1 cellular context compared by ENCODE assay signal in the genomic region with DNA sequence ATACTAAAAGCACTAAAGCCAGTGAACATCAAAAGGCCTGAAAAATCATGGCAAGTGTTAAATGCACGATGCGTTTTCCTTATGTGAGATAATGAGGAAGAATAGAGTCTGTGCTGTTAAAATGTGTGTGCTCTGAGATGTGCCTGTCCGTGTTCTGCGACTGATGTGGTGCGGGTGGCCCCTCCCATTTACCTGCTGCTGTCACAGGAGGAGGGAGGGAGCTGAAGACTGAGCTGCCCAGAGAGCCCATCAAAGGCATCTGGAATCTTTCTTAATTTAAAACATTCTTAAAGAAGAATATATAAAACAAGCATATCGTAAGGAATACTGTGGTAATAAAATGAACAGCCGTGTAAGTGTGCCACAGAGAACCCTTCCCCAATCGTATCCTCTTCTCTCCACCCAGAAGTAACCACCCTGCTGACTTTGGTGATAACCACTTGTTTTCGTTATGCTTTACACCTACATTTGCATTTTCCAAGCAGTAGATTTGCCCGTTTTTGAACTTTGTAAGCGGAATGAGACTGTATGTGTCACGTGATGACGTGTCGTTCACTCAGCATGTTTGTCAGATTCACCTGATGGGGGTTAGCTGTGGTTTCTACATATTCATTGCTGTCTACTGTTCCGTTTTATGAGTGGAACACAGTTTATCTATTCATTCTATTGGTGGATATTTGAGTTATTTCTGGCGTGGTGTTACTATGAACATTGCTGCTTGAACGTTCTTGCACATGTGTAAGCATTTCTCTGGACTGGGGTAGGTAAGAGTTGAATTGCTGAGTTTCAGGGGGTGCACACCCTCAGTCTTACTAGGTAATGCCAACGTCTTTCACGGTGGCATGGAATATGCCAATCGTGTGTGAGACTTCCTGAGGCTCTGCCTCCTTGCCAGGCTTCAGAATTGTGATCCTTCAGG.
TF ChIP-seq lines count a peak whose summit lies in the region.

No MANE protein-coding gene starts in this region.

TF ChIP-seq in K562, 482 proteins besides CTCF, POLR2A, EP300 and RAD21 (continued from another document and continues in another):
- TF ChIP-seq CHAMP1 (IDR thresholded peaks at IDR 0.05) (no peak), TCFL5 (CRISPR knock-in tag; conservative IDR thresholded peaks at IDR 0.05) (no peak), ZNF316 (IDR thresholded peaks at IDR 0.05) (peak; percentile 68), ZNF444 (CRISPR knock-in tag; IDR thresholded peaks at IDR 0.05) (no peak), NR1H2 (CRISPR knock-in tag; IDR thresholded peaks at IDR 0.05) (no peak), ZZZ3 (IDR thresholded peaks at IDR 0.05) (no peak), SNRNP70 (optimal IDR thresholded peaks at IDR 0.05; ENCODE audit: low read depth, low read length) (no peak), MTF1 (CRISPR knock-in tag; IDR thresholded peaks at IDR 0.05; ENCODE audit: borderline replicate concordance) (no peak), HDAC1 (IDR thresholded peaks at IDR 0.05) (peak in 1 of 2 experiments; percentile 67; a peak in 1 of 4 replicates), SMAD4 (CRISPR knock-in tag; conservative IDR thresholded peaks at IDR 0.05) (peak; percentile 47; the same call in 1 of the 2 replicates), CBX3 (IDR thresholded peaks at IDR 0.05; ENCODE audit: borderline replicate concordance in 1 of 2, low read length in 2 of 2) (0 out of 3 replicates have a peak, but pooled peaks of 1 of the 2 experiments have one; percentile 33), ZNF140 (CRISPR knock-in tag; IDR thresholded peaks at IDR 0.05) (no peak), SMARCE1 (IDR thresholded peaks at IDR 0.05) (peak; percentile 73; the same call in 1 of the 2 replicates), NR2C1 (IDR thresholded peaks at IDR 0.05) (no peak), NR2C1 (tag; IDR thresholded peaks at IDR 0.05) (peak; percentile 50; the same call in 1 of the 2 replicates), ARID3A (IDR thresholded peaks at IDR 0.05; ENCODE audit: borderline replicate concordance, low read depth, low read length) (0 out of 2 replicates have a peak, but pooled peaks have one; percentile 36), CUX1 (CRISPR knock-in tag; IDR thresholded peaks at IDR 0.05) (0 out of 2 replicates have a peak, but pooled peaks have one; percentile 24), DPF2 (IDR thresholded peaks at IDR 0.05) (peak; percentile 72), GABPB2 (CRISPR knock-in tag; conservative IDR thresholded peaks at IDR 0.05) (no peak), ZFPM2 (CRISPR knock-in tag; IDR thresholded peaks at IDR 0.05) (no peak), SREBF1 (IDR thresholded peaks at IDR 0.05; ENCODE audit: borderline replicate concordance, low read depth, low read length) (0 out of 2 replicates have a peak, but pooled peaks have one; percentile 22), ARNT (IDR thresholded peaks at IDR 0.05) (peak; percentile 17 to 67; a peak in 1 of 4 replicates), TFE3 (CRISPR knock-in tag; IDR thresholded peaks at IDR 0.05) (peak; percentile 99), NR2C2 (CRISPR knock-in tag; IDR thresholded peaks at IDR 0.05) (no peak), NR2C2 (tag; IDR thresholded peaks at IDR 0.05) (no peak), IRF2 (CRISPR knock-in tag; IDR thresholded peaks at IDR 0.05) (no peak), RAD51 (IDR thresholded peaks at IDR 0.05; ENCODE audit: borderline replicate concordance, low read depth) (peak; percentile 98), KLF13 (tag; IDR thresholded peaks at IDR 0.05; ENCODE audit: borderline replicate concordance, low read depth) (0 out of 2 replicates have a peak, but pooled peaks have one; percentile 38), XRCC3 (IDR thresholded peaks at IDR 0.05) (no peak), EP400 (IDR thresholded peaks at IDR 0.05) (no peak), ZKSCAN8 (CRISPR knock-in tag; IDR thresholded peaks at IDR 0.05) (peak; percentile 76; the same call in 1 of the 2 replicates), KHSRP (IDR thresholded peaks at IDR 0.05) (no peak), RBM22 (IDR thresholded peaks at IDR 0.05; ENCODE audit: low read depth, low read length, poor library complexity, severe bottlenecking) (no peak), HNRNPL (IDR thresholded peaks at IDR 0.05; ENCODE audit: low read depth, low read length) (no peak), FOXP1 (CRISPR knock-in tag; IDR thresholded peaks at IDR 0.05) (no peak), ARID3B (CRISPR knock-in tag; IDR thresholded peaks at IDR 0.05; ENCODE audit: borderline replicate concordance) (no peak), IFI16 (CRISPR knock-in tag; IDR thresholded peaks at IDR 0.05) (no peak), TAF9B (IDR thresholded peaks at IDR 0.05; ENCODE audit: partially characterized antibody) (no peak)
- TF ChIP-seq, protein P1, sequence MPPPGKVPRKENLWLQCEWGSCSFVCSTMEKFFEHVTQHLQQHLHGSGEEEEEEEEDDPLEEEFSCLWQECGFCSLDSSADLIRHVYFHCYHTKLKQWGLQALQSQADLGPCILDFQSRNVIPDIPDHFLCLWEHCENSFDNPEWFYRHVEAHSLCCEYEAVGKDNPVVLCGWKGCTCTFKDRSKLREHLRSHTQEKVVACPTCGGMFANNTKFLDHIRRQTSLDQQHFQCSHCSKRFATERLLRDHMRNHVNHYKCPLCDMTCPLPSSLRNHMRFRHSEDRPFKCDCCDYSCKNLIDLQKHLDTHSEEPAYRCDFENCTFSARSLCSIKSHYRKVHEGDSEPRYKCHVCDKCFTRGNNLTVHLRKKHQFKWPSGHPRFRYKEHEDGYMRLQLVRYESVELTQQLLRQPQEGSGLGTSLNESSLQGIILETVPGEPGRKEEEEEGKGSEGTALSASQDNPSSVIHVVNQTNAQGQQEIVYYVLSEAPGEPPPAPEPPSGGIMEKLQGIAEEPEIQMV (tag; conservative IDR thresholded peaks at IDR 0.05; ENCODE audit: low read depth): no peak
- TF ChIP-seq, protein P2, sequence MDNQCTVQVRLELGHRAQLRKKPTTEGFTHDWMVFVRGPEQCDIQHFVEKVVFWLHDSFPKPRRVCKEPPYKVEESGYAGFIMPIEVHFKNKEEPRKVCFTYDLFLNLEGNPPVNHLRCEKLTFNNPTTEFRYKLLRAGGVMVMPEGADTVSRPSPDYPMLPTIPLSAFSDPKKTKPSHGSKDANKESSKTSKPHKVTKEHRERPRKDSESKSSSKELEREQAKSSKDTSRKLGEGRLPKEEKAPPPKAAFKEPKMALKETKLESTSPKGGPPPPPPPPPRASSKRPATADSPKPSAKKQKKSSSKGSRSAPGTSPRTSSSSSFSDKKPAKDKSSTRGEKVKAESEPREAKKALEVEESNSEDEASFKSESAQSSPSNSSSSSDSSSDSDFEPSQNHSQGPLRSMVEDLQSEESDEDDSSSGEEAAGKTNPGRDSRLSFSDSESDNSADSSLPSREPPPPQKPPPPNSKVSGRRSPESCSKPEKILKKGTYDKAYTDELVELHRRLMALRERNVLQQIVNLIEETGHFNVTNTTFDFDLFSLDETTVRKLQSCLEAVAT (IDR thresholded peaks at IDR 0.05): peak; percentile 12 to 52; a peak in 2 of 4 replicates
- TF ChIP-seq, protein P3, sequence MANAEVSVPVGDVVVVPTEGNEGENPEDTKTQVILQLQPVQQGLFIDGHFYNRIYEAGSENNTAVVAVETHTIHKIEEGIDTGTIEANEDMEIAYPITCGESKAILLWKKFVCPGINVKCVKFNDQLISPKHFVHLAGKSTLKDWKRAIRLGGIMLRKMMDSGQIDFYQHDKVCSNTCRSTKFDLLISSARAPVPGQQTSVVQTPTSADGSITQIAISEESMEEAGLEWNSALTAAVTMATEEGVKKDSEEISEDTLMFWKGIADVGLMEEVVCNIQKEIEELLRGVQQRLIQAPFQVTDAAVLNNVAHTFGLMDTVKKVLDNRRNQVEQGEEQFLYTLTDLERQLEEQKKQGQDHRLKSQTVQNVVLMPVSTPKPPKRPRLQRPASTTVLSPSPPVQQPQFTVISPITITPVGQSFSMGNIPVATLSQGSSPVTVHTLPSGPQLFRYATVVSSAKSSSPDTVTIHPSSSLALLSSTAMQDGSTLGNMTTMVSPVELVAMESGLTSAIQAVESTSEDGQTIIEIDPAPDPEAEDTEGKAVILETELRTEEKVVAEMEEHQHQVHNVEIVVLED (CRISPR knock-in tag; IDR thresholded peaks at IDR 0.05): peak; percentile 26; the same call in 1 of the 2 replicates
